Comparison of ENCODE assay signal across 11 cellular contexts in genomic region chr2:40431600-40431955, GRCh38. TPM values are rescaled to one million over a fixed set of nuclear protein-coding genes. Genes with fewer than 3 reads are reported as not detected.
DNase-seq lines count a peak whose midpoint lies in the region; FAIRE-seq and TF ChIP-seq lines count a peak whose summit lies in the region.
"Had no signal": no experiment of that assay in that cellular context is flagged by ENCODE, and none has a peak within 500 bp of the region (broad histone marks: within the 10 kb centered on the region; RNA-seq: fewer than 3 reads in every experiment).

No MANE protein-coding gene starts in this region.

- peak overlapping the region; percentile 41 for H3K4me2 ChIP-seq in fibroblast of lung (ENCODE audit: extremely low read depth, insufficient read depth, low read length)

- H4K20me1 ChIP-seq in fibroblast of lung (ENCODE audit: control insufficient read depth, extremely low read depth, insufficient read depth, low read length): no peaks in the 10 kb centered on the region

- H3K4me3 Mint-ChIP-seq in CD14-positive monocyte (peak overlapping the region in 1 of 2 donors; percentile 44), Calu3 (ENCODE audit: low read depth, unreplicated experiment) (no peak overlapping the region)
- H3K4me3 Mint-ChIP-seq: memory B cell had no signal

- FAIRE-seq in RCC 7860 (lab: Jason Lieb, UNC): no peak

- TF ChIP-seq CTCF in CD14-positive monocyte (IDR thresholded peaks at IDR 0.05) (no peak), fibroblast of lung (conservative IDR thresholded peaks at IDR 0.05 in 1 of 2, IDR thresholded peaks at IDR 0.05 in 1 of 2; ENCODE audit: low read depth in 1 of 2, low read length in 2 of 2) (no peak), Calu3 (IDR thresholded peaks at IDR 0.05; ENCODE audit: unreplicated experiment) (no peak)

- peak overlapping the region; percentile 79 for H3K27ac ChIP-seq in fibroblast of lung (ENCODE audit: insufficient read depth, low read length)
- H3K27ac ChIP-seq: SK-N-MC had no signal

- H3K27me3 ChIP-seq in fibroblast of lung (ENCODE audit: control insufficient read depth, insufficient read depth, low read length): no peaks in the 10 kb centered on the region

- intact Hi-C loops in CD14-positive monocyte (cut with micrococcal nuclease) (no loop called here), Calu3 (cut with micrococcal nuclease; ENCODE audit: unreplicated experiment) (loop anchor here (10.0 kb wide), 1 partner anchor 187 kb away; no protein-coding TSS in a partner anchor)

- peaks cover 3% of the 10 kb centered on the region for H3K79me2 ChIP-seq in fibroblast of lung (ENCODE audit: control insufficient read depth, insufficient read depth, low read length)

- H3K9me3 Mint-ChIP-seq in CD14-positive monocyte (peaks cover 0 to 2% (median 0%) of the 10 kb centered on the region in 7 donors), Calu3 (ENCODE audit: low read depth, unreplicated experiment) (no peaks in the 10 kb centered on the region)
- H3K9me3 Mint-ChIP-seq: memory B cell had no signal

- no peak overlapping the region for H2AFZ ChIP-seq in fibroblast of lung (ENCODE audit: low read length)

- no peak overlapping the region for H3K9ac ChIP-seq in fibroblast of lung (ENCODE audit: insufficient read depth, low read length)

- CTCF ChIA-PET in Calu3 (lab: Charles Lee): no interaction called here

- no peaks in the 10 kb centered on the region for H3K9me3 ChIP-seq in fibroblast of lung (ENCODE audit: control insufficient read depth, insufficient read depth, low read depth, low read length)

- H3K27me3 Mint-ChIP-seq in CD14-positive monocyte (ENCODE audit: low read depth in 3 of 3) (peaks cover 0 to 1% (median 0%) of the 10 kb centered on the region in 3 donors), Calu3 (ENCODE audit: unreplicated experiment) (no peaks in the 10 kb centered on the region)

- H3K27ac Mint-ChIP-seq in CD14-positive monocyte (peak overlapping the region; percentile 23 to 91 (median 75)), Calu3 (ENCODE audit: unreplicated experiment) (no peak overlapping the region)
- H3K27ac Mint-ChIP-seq: memory B cell had no signal

- H3K4me1 Mint-ChIP-seq in CD14-positive monocyte: peaks cover 59% of the 10 kb centered on the region
- peaks cover 14% of the 10 kb centered on the region for H3K4me1 Mint-ChIP-seq in Calu3 (ENCODE audit: low read depth, unreplicated experiment)
- H3K4me1 Mint-ChIP-seq: memory B cell had no signal

- H3K36me3 Mint-ChIP-seq in CD14-positive monocyte (peaks cover 38 to 39% of the 10 kb centered on the region in 2 donors), Calu3 (ENCODE audit: insufficient read depth, unreplicated experiment) (no peaks in the 10 kb centered on the region)
- H3K36me3 Mint-ChIP-seq: memory B cell had no signal

- no TSS peak for BruUV-seq in Calu3 (replicated peaks; lab: Mats Ljungman, UMichigan)

- peaks cover 24% of the 10 kb centered on the region for H3K4me1 ChIP-seq in fibroblast of lung (ENCODE audit: control insufficient read depth, extremely low read depth, insufficient read depth, low read length)

- H3K4me3 ChIP-seq in fibroblast of lung (replicated peaks in 1 of 4; ENCODE audit: control extremely low read depth in 1 of 4, insufficient read depth in 1 of 4, low read depth in 3 of 4, low read length in 4 of 4): no peak overlapping the region
- H3K4me3 ChIP-seq: SK-N-MC had no signal

- H3K36me3 ChIP-seq in fibroblast of lung (ENCODE audit: control insufficient read depth, insufficient read depth, low read length): peaks cover 2% of the 10 kb centered on the region

- DNase-seq in CD14-positive monocyte (ENCODE audit: low spot score) (no peak), RCC 7860 (ENCODE audit: low spot score) (peak; percentile 36), fibroblast of lung (ENCODE audit: low read depth in 2 of 2) (peak; percentile 70 to 94), pons (ENCODE audit: low spot score) (peak; percentile 79), Calu3 (no peak), GDM1 (lab: John Stamatoyannopoulos, UW) (no peak)
- DNase-seq in activated CD4-positive, CD25-positive, alpha-beta regulatory T cell (lab: John Stamatoyannopoulos, UW): no peak
- no peak for DNase-seq in activated naive CD4-positive, alpha-beta T cell treated with anti-CD3 and anti-CD28 coated beads, Interleukin-2, amount 50 U/mL, for 16 hours
- DNase-seq: activated T-cell treated with anti-CD3 and anti-CD28 coated beads, Interleukin-2, amount 50 U/mL, for 48 hours had no signal

RNA-seq across cellular contexts. Expression of gene SLC8A1, which starts 20.3 kb away (rescaled TPM):
- polyA plus RNA-seq in CD14-positive monocyte (10 to 100 TPM; 16.9 to 18.2 TPM), fibroblast of lung (16.0 and 17.4 TPM in 2 replicates)
- total RNA-seq in fibroblast of lung (74.0 and 109 TPM in 2 replicates), Calu3 (2022) (0.05 and 0.10 TPM in 2 replicates)
- 10.2 and 11.3 TPM in 2 replicates for polyA plus RNA-seq in fibroblast of lung (2012)
- polyA minus RNA-seq in fibroblast of lung (ENCODE audit: low replicate concordance): 16.0 and 19.7 TPM in 2 replicates

Comparison
In these comparisons a context has a peak if more than half of its experiments do, and no peak if none do; other contexts are left out.
1. DNase-seq: peak in RCC 7860 (single experiment), fibroblast of lung (2 of 2) and pons (single experiment); none in CD14-positive monocyte (single experiment), activated CD4-positive, CD25-positive, alpha-beta regulatory T cell (0 of 4), Calu3 (single experiment), activated naive CD4-positive, alpha-beta T cell treated with anti-CD3 and anti-CD28 coated beads, Interleukin-2, amount 50 U/mL, for 16 hours (single experiment) and GDM1 (single experiment).
2. RNA of gene SLC8A1, which starts 20.3 kb away (total RNA-seq): 74.0 to 109 TPM in fibroblast of lung; 0.05 to 0.10 TPM in Calu3; every median in the first group is over 10 times any median in the second.